In genomic region chr1:41583658-41584570, GRCh38 we compare ENCODE assay signal across 30 cellular contexts.
DNase-seq lines count a peak whose midpoint lies in the region; ATAC-seq, FAIRE-seq and TF ChIP-seq lines count a peak whose summit lies in the region.
"Had no signal": no experiment of that assay in that cellular context is flagged by ENCODE, and none has a peak within 500 bp of the region (broad histone marks: within the 10 kb centered on the region; RNA-seq: fewer than 3 reads in every experiment).

No MANE protein-coding gene starts in this region.

- H3K4me1 ChIP-seq in Loucy (ENCODE audit: insufficient read depth, low read length, poor library complexity, severe bottlenecking) = peaks cover 7% of the 10 kb centered on the region
- H3K4me1 ChIP-seq in endodermal cell (ENCODE audit: control insufficient read depth, insufficient read depth, low read length) = no peaks in the 10 kb centered on the region
- peaks cover 0 to under 1% of the 10 kb centered on the region in 2 donors for H3K4me1 ChIP-seq in kidney (ENCODE audit: control insufficient read depth in 1 of 2, insufficient read depth in 1 of 2, low read depth in 1 of 2, low read length in 2 of 2)
- H3K4me1 ChIP-seq: adrenal gland, SJCRH30 had no signal

- peak; percentile 24; the same call in 1 of the 2 replicates for TF ChIP-seq CTCF in Loucy (conservative IDR thresholded peaks at IDR 0.05; ENCODE audit: low read length)
- TF ChIP-seq CTCF in endodermal cell (conservative IDR thresholded peaks at IDR 0.05) = peak; percentile 47
- no peak for TF ChIP-seq CTCF in kidney (IDR thresholded peaks at IDR 0.05; ENCODE audit: borderline replicate concordance, extremely low read depth, insufficient read depth)

- H3K9ac ChIP-seq in Loucy (ENCODE audit: low read depth, low read length, poor library complexity, severe bottlenecking) (no peak overlapping the region), endodermal cell (ENCODE audit: extremely low read depth, low read length, poor library complexity, severe bottlenecking) (no peak overlapping the region), kidney (ENCODE audit: low read length in 2 of 2) (no peak overlapping the region)

- H3F3A ChIP-seq in Loucy (ENCODE audit: low read depth) = no peaks in the 10 kb centered on the region

- no peak overlapping the region for H2AFZ ChIP-seq in Loucy (ENCODE audit: low read length)

- H4K20me1 ChIP-seq in Loucy (ENCODE audit: insufficient read depth, low read length, poor library complexity, severe bottlenecking) = no peaks in the 10 kb centered on the region

- H3K9me3 Mint-ChIP-seq in activated naive CD4-positive, alpha-beta T cell treated with anti-CD3 and anti-CD28 coated beads, Interleukin-2, amount 50 U/mL, for 24 hours = no peaks in the 10 kb centered on the region
- H3K9me3 Mint-ChIP-seq in endodermal cell = no peaks in the 10 kb centered on the region
- peaks cover 0 to 2% of the 10 kb centered on the region in 2 donors for H3K9me3 Mint-ChIP-seq in stimulated activated naive B cell treated with anti-CD40 and anti-IgM and Interleukin-4, amounts not matched to agents 10 μg/mL and 1 μg/mL and 100 μg/mL, for 72 hours
- no peaks in the 10 kb centered on the region for H3K9me3 Mint-ChIP-seq in stimulated activated naive CD8-positive, alpha-beta T cell treated with anti-CD3 and anti-CD28 coated beads, Interleukin-15, amount 100 ng/mL, for 72 hours
- H3K9me3 Mint-ChIP-seq: activated T-helper 1 cell treated with anti-CD3 and anti-CD28 coated beads, Interleukin-12 subunit alpha, Interleukin-12 subunit beta, Interleukin-2, Interleukin-4 antibody, amounts not matched to agents 30 ng/mL and 10 ng/mL and 1 ng/mL, durations not matched to agents 14 hours and 24 hours and 36 hours; nephron progenitor cell; stimulated activated naive CD8-positive, alpha-beta T cell treated with anti-CD3 and anti-CD28 coated beads, Interleukin-15, Interleukin-2, amounts not matched to agents 100 ng/mL and 50 ng/mL, for 24 hours had no signal

- H3K36me3 Mint-ChIP-seq in activated naive CD4-positive, alpha-beta T cell treated with anti-CD3 and anti-CD28 coated beads, Interleukin-2, amount 50 U/mL, for 24 hours = peaks cover 18% of the 10 kb centered on the region
- H3K36me3 Mint-ChIP-seq in endodermal cell (ENCODE audit: low read depth) = no peaks in the 10 kb centered on the region
- H3K36me3 Mint-ChIP-seq in stimulated activated naive B cell treated with anti-CD40 and anti-IgM and Interleukin-4, amounts not matched to agents 10 μg/mL and 1 μg/mL and 100 μg/mL, for 72 hours = peaks cover 89 to 96% of the 10 kb centered on the region in 2 donors

- FAIRE-seq in kidney (lab: Jason Lieb, UNC) = no peak
- FAIRE-seq: A204.1, GM18507, H54 had no signal

- H3K36me3 ChIP-seq in Loucy (ENCODE audit: insufficient read depth, low read length) (no peaks in the 10 kb centered on the region), endodermal cell (ENCODE audit: control insufficient read depth, insufficient read depth, low read length) (no peaks in the 10 kb centered on the region), kidney (ENCODE audit: control insufficient read depth in 1 of 2, insufficient read depth in 2 of 2, low read length in 2 of 2) (no peaks in the 10 kb centered on the region)
- H3K36me3 ChIP-seq: adrenal gland, ovary, SJCRH30 had no signal

- intact Hi-C loops in kidney (cut with DNase I) = no loop called here

- H3K4me3 Mint-ChIP-seq in activated naive CD4-positive, alpha-beta T cell treated with anti-CD3 and anti-CD28 coated beads, Interleukin-2, amount 50 U/mL, for 24 hours = no peak overlapping the region
- H3K4me3 Mint-ChIP-seq in endodermal cell = no peak overlapping the region
- no peak overlapping the region for H3K4me3 Mint-ChIP-seq in stimulated activated naive B cell treated with anti-CD40 and anti-IgM and Interleukin-4, amounts not matched to agents 10 μg/mL and 1 μg/mL and 100 μg/mL, for 72 hours
- H3K4me3 Mint-ChIP-seq in stimulated activated naive CD8-positive, alpha-beta T cell treated with anti-CD3 and anti-CD28 coated beads, Interleukin-15, amount 100 ng/mL, for 72 hours = no peak overlapping the region
- H3K4me3 Mint-ChIP-seq: activated T-helper 1 cell treated with anti-CD3 and anti-CD28 coated beads, Interleukin-12 subunit alpha, Interleukin-12 subunit beta, Interleukin-2, Interleukin-4 antibody, amounts not matched to agents 30 ng/mL and 10 ng/mL and 1 ng/mL, durations not matched to agents 14 hours and 24 hours and 36 hours; CD4-positive, alpha-beta memory T cell; nephron progenitor cell; stimulated activated naive CD8-positive, alpha-beta T cell treated with anti-CD3 and anti-CD28 coated beads, Interleukin-15, Interleukin-2, amounts not matched to agents 100 ng/mL and 50 ng/mL, for 24 hours had no signal

- 90 to 93% methylated on average over 13 to 25 of the region's 25 CpGs for WGBS in endodermal cell (ENCODE audit: insufficient coverage in 1 of 2, insufficient read length in 1 of 2), 2 experiments

- H3K9me3 ChIP-seq in Loucy (ENCODE audit: insufficient read depth, low read depth, low read length) (no peaks in the 10 kb centered on the region), endodermal cell (ENCODE audit: control insufficient read depth, low read length) (no peaks in the 10 kb centered on the region), kidney (ENCODE audit: control insufficient read depth in 1 of 2, low read length in 2 of 2) (no peaks in the 10 kb centered on the region)
- H3K9me3 ChIP-seq: adrenal gland, ovary, SJCRH30 had no signal

- no peaks in the 10 kb centered on the region for H3K79me2 ChIP-seq in Loucy (ENCODE audit: insufficient read depth, low read length)

- H3K27ac ChIP-seq in endodermal cell (ENCODE audit: low read depth, low read length) = no peak overlapping the region
- no peak overlapping the region for H3K27ac ChIP-seq in kidney (ENCODE audit: low read depth in 2 of 2, low read length in 2 of 2)
- H3K27ac ChIP-seq: adrenal gland, ovary, SJCRH30, skin epidermis had no signal

- H3K27me3 Mint-ChIP-seq in activated naive CD4-positive, alpha-beta T cell treated with anti-CD3 and anti-CD28 coated beads, Interleukin-2, amount 50 U/mL, for 24 hours = no peaks in the 10 kb centered on the region
- peaks cover 6% of the 10 kb centered on the region for H3K27me3 Mint-ChIP-seq in endodermal cell (ENCODE audit: insufficient read depth)
- no peaks in the 10 kb centered on the region for H3K27me3 Mint-ChIP-seq in stimulated activated naive B cell treated with anti-CD40 and anti-IgM and Interleukin-4, amounts not matched to agents 10 μg/mL and 1 μg/mL and 100 μg/mL, for 72 hours
- H3K27me3 Mint-ChIP-seq in stimulated activated naive CD8-positive, alpha-beta T cell treated with anti-CD3 and anti-CD28 coated beads, Interleukin-15, amount 100 ng/mL, for 72 hours = no peaks in the 10 kb centered on the region
- H3K27me3 Mint-ChIP-seq: CD4-positive, alpha-beta memory T cell; stimulated activated naive CD8-positive, alpha-beta T cell treated with anti-CD3 and anti-CD28 coated beads, Interleukin-15, Interleukin-2, amounts not matched to agents 100 ng/mL and 50 ng/mL, for 24 hours had no signal

- peaks cover 11% of the 10 kb centered on the region for H3K4me1 Mint-ChIP-seq in activated naive CD4-positive, alpha-beta T cell treated with anti-CD3 and anti-CD28 coated beads, Interleukin-2, amount 50 U/mL, for 24 hours
- H3K4me1 Mint-ChIP-seq in endodermal cell = no peaks in the 10 kb centered on the region
- peaks cover 9 to 16% of the 10 kb centered on the region in 2 donors for H3K4me1 Mint-ChIP-seq in stimulated activated naive B cell treated with anti-CD40 and anti-IgM and Interleukin-4, amounts not matched to agents 10 μg/mL and 1 μg/mL and 100 μg/mL, for 72 hours
- H3K4me1 Mint-ChIP-seq in stimulated activated naive CD8-positive, alpha-beta T cell treated with anti-CD3 and anti-CD28 coated beads, Interleukin-15, amount 100 ng/mL, for 72 hours = peaks cover 25% of the 10 kb centered on the region

- no peak overlapping the region for H3K4me2 ChIP-seq in Loucy (ENCODE audit: low read depth, low read length, poor library complexity, severe bottlenecking)

- peak overlapping the region; percentile 65 for H3K27ac Mint-ChIP-seq in activated naive CD4-positive, alpha-beta T cell treated with anti-CD3 and anti-CD28 coated beads, Interleukin-2, amount 50 U/mL, for 24 hours
- no peak overlapping the region for H3K27ac Mint-ChIP-seq in endodermal cell
- H3K27ac Mint-ChIP-seq in stimulated activated naive B cell treated with anti-CD40 and anti-IgM and Interleukin-4, amounts not matched to agents 10 μg/mL and 1 μg/mL and 100 μg/mL, for 72 hours = peak overlapping the region; percentile 77
- peak overlapping the region in 1 of 2 donors; percentile 27 for H3K27ac Mint-ChIP-seq in stimulated activated naive CD8-positive, alpha-beta T cell treated with anti-CD3 and anti-CD28 coated beads, Interleukin-15, amount 100 ng/mL, for 72 hours
- H3K27ac Mint-ChIP-seq: activated T-helper 1 cell treated with anti-CD3 and anti-CD28 coated beads, Interleukin-12 subunit alpha, Interleukin-12 subunit beta, Interleukin-2, Interleukin-4 antibody, amounts not matched to agents 30 ng/mL and 10 ng/mL and 1 ng/mL, durations not matched to agents 14 hours and 24 hours and 36 hours; nephron progenitor cell; stimulated activated naive CD8-positive, alpha-beta T cell treated with anti-CD3 and anti-CD28 coated beads, Interleukin-15, Interleukin-2, amounts not matched to agents 100 ng/mL and 50 ng/mL, for 24 hours had no signal

- H3K4me3 ChIP-seq in Loucy (ENCODE audit: low read length, poor library complexity, severe bottlenecking) (no peak overlapping the region), endodermal cell (ENCODE audit: low read length) (no peak overlapping the region), kidney (ENCODE audit: low read length in 2 of 2) (no peak overlapping the region)
- H3K4me3 ChIP-seq: adrenal gland, ovary, SJCRH30, skin epidermis had no signal

- no peaks in the 10 kb centered on the region for H3K27me3 ChIP-seq in Loucy (ENCODE audit: insufficient read depth, low read length, poor library complexity, severe bottlenecking)
- H3K27me3 ChIP-seq in endodermal cell (ENCODE audit: control insufficient read depth, insufficient read depth, low read length, poor library complexity, severe bottlenecking) = no peaks in the 10 kb centered on the region
- H3K27me3 ChIP-seq: adrenal gland, ovary, SJCRH30 had no signal

- no peak for ATAC-seq in stimulated activated naive B cell treated with anti-CD40 and anti-IgM and Interleukin-4, amounts not matched to agents 10 μg/mL and 1 μg/mL and 100 μg/mL, for 72 hours (replicated peaks)
- ATAC-seq in stimulated activated naive CD8-positive, alpha-beta T cell treated with anti-CD3 and anti-CD28 coated beads, Interleukin-15, amount 100 ng/mL, for 72 hours = no peak
- no peak for ATAC-seq in HG02759 (IDR thresholded peaks at IDR 0.05; ENCODE audit: unreplicated experiment)

- H3K9me2 ChIP-seq in Loucy (replicated peaks; ENCODE audit: low read depth, low read length) = no peaks in the 10 kb centered on the region

- DNase-seq in activated naive CD4-positive, alpha-beta T cell treated with anti-CD3 and anti-CD28 coated beads, Interleukin-2, amount 50 U/mL, for 16 hours = no peak
- DNase-seq in endodermal cell = peak; percentile 50
- DNase-seq in stimulated activated naive B cell treated with anti-CD40 and anti-IgM and Interleukin-4, amounts not matched to agents 10 μg/mL and 1 μg/mL and 100 μg/mL, for 72 hours = no peak
- no peak for DNase-seq in stimulated activated naive CD8-positive, alpha-beta T cell treated with anti-CD3 and anti-CD28 coated beads, Interleukin-15, amount 100 ng/mL, for 72 hours
- DNase-seq in kidney = no peak
- DNase-seq: activated CD4-positive, alpha-beta T cell treated with anti-CD3 and anti-CD28 coated beads, Interleukin-2, amount 50 U/mL, for 1 hour; activated naive CD4-positive, alpha-beta T cell treated with Interleukin-2 at 50 U/mL for 16 hours; adrenal gland; CD4-positive, alpha-beta memory T cell; foreskin melanocyte; Karpas-422; NCI-H1417 treated with DMSO at 0.1 percent for 48 hours; NCI-H2081; NCI-H2227 treated with DMSO at 0.1 percent for 48 hours; NCI-H526; nephron progenitor cell; NK-92 treated with Interleukin-12 subunit alpha and Interleukin-12 subunit beta, amount 100 ng/mL, for 24 hours; ovary; retina; SJCRH30; T1000 had no signal
